In genomic region chr6:6880745-6881437, GRCh38 we compare ENCODE assay signal across 1 cellular context.
TF ChIP-seq lines count a peak whose summit lies in the region.

No MANE protein-coding gene starts in this region.

TF ChIP-seq in K562, 482 proteins besides CTCF, POLR2A, EP300 and RAD21 (continued from another document and continues in another):
- TF ChIP-seq BRF2 (IDR thresholded peaks at IDR 0.05; ENCODE audit: borderline replicate concordance, insufficient read depth, insufficient read length): no peak
- TF ChIP-seq ZNF766 (CRISPR knock-in tag; conservative IDR thresholded peaks at IDR 0.05): peak; percentile 66; the same call in 1 of the 2 replicates
- TF ChIP-seq ZBTB11 (CRISPR knock-in tag; IDR thresholded peaks at IDR 0.05): 0 out of 6 replicates have a peak, but pooled peaks of 1 of the 3 experiments have one; percentile 31
- TF ChIP-seq SNIP1 (IDR thresholded peaks at IDR 0.05; ENCODE audit: low read depth): no peak
- peak; percentile 97 for TF ChIP-seq BCOR (IDR thresholded peaks at IDR 0.05)
- TF ChIP-seq, protein P1, sequence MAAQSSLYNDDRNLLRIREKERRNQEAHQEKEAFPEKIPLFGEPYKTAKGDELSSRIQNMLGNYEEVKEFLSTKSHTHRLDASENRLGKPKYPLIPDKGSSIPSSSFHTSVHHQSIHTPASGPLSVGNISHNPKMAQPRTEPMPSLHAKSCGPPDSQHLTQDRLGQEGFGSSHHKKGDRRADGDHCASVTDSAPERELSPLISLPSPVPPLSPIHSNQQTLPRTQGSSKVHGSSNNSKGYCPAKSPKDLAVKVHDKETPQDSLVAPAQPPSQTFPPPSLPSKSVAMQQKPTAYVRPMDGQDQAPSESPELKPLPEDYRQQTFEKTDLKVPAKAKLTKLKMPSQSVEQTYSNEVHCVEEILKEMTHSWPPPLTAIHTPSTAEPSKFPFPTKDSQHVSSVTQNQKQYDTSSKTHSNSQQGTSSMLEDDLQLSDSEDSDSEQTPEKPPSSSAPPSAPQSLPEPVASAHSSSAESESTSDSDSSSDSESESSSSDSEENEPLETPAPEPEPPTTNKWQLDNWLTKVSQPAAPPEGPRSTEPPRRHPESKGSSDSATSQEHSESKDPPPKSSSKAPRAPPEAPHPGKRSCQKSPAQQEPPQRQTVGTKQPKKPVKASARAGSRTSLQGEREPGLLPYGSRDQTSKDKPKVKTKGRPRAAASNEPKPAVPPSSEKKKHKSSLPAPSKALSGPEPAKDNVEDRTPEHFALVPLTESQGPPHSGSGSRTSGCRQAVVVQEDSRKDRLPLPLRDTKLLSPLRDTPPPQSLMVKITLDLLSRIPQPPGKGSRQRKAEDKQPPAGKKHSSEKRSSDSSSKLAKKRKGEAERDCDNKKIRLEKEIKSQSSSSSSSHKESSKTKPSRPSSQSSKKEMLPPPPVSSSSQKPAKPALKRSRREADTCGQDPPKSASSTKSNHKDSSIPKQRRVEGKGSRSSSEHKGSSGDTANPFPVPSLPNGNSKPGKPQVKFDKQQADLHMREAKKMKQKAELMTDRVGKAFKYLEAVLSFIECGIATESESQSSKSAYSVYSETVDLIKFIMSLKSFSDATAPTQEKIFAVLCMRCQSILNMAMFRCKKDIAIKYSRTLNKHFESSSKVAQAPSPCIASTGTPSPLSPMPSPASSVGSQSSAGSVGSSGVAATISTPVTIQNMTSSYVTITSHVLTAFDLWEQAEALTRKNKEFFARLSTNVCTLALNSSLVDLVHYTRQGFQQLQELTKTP (IDR thresholded peaks at IDR 0.05; ENCODE audit: low read depth in 1 of 2, partially characterized antibody in 2 of 2): peak in 1 of 2 experiments; percentile 54
- peak; percentile 28; the same call in 1 of the 2 replicates for TF ChIP-seq CXXC5 (CRISPR knock-in tag; IDR thresholded peaks at IDR 0.05)
- TF ChIP-seq L3MBTL2 (IDR thresholded peaks at IDR 0.05): peak; percentile 36; the same call in 1 of the 2 replicates
- TF ChIP-seq HDAC1 (IDR thresholded peaks at IDR 0.05): peak; percentile 37 to 54; a peak in 2 of 4 replicates
- TF ChIP-seq ZNF263 (CRISPR knock-in tag; IDR thresholded peaks at IDR 0.05; ENCODE audit: borderline replicate concordance): peak; percentile 65; the same call in 1 of the 2 replicates
- TF ChIP-seq, protein P2, sequence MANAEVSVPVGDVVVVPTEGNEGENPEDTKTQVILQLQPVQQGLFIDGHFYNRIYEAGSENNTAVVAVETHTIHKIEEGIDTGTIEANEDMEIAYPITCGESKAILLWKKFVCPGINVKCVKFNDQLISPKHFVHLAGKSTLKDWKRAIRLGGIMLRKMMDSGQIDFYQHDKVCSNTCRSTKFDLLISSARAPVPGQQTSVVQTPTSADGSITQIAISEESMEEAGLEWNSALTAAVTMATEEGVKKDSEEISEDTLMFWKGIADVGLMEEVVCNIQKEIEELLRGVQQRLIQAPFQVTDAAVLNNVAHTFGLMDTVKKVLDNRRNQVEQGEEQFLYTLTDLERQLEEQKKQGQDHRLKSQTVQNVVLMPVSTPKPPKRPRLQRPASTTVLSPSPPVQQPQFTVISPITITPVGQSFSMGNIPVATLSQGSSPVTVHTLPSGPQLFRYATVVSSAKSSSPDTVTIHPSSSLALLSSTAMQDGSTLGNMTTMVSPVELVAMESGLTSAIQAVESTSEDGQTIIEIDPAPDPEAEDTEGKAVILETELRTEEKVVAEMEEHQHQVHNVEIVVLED (CRISPR knock-in tag; IDR thresholded peaks at IDR 0.05): no peak
- TF ChIP-seq SP1 (CRISPR knock-in tag; IDR thresholded peaks at IDR 0.05): peak; percentile 41; the same call in 1 of the 2 replicates
- no peak for TF ChIP-seq MEF2D (tag; conservative IDR thresholded peaks at IDR 0.05; ENCODE audit: low read depth)
- TF ChIP-seq ZNF146 (CRISPR knock-in tag; IDR thresholded peaks at IDR 0.05; ENCODE audit: unreplicated experiment): no peak
- TF ChIP-seq, protein P3, sequence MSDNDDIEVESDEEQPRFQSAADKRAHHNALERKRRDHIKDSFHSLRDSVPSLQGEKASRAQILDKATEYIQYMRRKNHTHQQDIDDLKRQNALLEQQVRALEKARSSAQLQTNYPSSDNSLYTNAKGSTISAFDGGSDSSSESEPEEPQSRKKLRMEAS (CRISPR knock-in tag; IDR thresholded peaks at IDR 0.05): peak; percentile 61; the same call in 1 of the 2 replicates
- TF ChIP-seq MYC (IDR thresholded peaks at IDR 0.05; ENCODE audit: low read depth, low read length): peak; percentile 41; the same call in 1 of the 2 replicates
- no peak for TF ChIP-seq MYC (CRISPR knock-in tag; IDR thresholded peaks at IDR 0.05; ENCODE audit: borderline replicate concordance, low read depth)
- TF ChIP-seq STAT5A (IDR thresholded peaks at IDR 0.05; ENCODE audit: borderline replicate concordance, low read length): no peak; the same call in 1 of the 2 replicates
- no peak for TF ChIP-seq ARID3A (IDR thresholded peaks at IDR 0.05; ENCODE audit: borderline replicate concordance, low read depth, low read length)
- peak; percentile 98 for TF ChIP-seq SMARCA5 (IDR thresholded peaks at IDR 0.05)
- TF ChIP-seq, protein P4, sequence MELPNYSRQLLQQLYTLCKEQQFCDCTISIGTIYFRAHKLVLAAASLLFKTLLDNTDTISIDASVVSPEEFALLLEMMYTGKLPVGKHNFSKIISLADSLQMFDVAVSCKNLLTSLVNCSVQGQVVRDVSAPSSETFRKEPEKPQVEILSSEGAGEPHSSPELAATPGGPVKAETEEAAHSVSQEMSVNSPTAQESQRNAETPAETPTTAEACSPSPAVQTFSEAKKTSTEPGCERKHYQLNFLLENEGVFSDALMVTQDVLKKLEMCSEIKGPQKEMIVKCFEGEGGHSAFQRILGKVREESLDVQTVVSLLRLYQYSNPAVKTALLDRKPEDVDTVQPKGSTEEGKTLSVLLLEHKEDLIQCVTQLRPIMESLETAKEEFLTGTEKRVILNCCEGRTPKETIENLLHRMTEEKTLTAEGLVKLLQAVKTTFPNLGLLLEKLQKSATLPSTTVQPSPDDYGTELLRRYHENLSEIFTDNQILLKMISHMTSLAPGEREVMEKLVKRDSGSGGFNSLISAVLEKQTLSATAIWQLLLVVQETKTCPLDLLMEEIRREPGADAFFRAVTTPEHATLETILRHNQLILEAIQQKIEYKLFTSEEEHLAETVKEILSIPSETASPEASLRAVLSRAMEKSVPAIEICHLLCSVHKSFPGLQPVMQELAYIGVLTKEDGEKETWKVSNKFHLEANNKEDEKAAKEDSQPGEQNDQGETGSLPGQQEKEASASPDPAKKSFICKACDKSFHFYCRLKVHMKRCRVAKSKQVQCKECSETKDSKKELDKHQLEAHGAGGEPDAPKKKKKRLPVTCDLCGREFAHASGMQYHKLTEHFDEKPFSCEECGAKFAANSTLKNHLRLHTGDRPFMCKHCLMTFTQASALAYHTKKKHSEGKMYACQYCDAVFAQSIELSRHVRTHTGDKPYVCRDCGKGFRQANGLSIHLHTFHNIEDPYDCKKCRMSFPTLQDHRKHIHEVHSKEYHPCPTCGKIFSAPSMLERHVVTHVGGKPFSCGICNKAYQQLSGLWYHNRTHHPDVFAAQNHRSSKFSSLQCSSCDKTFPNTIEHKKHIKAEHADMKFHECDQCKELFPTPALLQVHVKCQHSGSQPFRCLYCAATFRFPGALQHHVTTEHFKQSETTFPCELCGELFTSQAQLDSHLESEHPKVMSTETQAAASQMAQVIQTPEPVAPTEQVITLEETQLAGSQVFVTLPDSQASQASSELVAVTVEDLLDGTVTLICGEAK (IDR thresholded peaks at IDR 0.05): peak; percentile 22; the same call in 1 of the 2 replicates
- TF ChIP-seq, protein P4 (CRISPR knock-in tag; IDR thresholded peaks at IDR 0.05): no peak
- peak; percentile 64 to 76 for TF ChIP-seq KDM1A (IDR thresholded peaks at IDR 0.05)
- no peak for TF ChIP-seq RB1 (IDR thresholded peaks at IDR 0.05; ENCODE audit: low read depth)
- TF ChIP-seq NR3C1 (CRISPR knock-in tag; IDR thresholded peaks at IDR 0.05): no peak
- TF ChIP-seq, protein P5, sequence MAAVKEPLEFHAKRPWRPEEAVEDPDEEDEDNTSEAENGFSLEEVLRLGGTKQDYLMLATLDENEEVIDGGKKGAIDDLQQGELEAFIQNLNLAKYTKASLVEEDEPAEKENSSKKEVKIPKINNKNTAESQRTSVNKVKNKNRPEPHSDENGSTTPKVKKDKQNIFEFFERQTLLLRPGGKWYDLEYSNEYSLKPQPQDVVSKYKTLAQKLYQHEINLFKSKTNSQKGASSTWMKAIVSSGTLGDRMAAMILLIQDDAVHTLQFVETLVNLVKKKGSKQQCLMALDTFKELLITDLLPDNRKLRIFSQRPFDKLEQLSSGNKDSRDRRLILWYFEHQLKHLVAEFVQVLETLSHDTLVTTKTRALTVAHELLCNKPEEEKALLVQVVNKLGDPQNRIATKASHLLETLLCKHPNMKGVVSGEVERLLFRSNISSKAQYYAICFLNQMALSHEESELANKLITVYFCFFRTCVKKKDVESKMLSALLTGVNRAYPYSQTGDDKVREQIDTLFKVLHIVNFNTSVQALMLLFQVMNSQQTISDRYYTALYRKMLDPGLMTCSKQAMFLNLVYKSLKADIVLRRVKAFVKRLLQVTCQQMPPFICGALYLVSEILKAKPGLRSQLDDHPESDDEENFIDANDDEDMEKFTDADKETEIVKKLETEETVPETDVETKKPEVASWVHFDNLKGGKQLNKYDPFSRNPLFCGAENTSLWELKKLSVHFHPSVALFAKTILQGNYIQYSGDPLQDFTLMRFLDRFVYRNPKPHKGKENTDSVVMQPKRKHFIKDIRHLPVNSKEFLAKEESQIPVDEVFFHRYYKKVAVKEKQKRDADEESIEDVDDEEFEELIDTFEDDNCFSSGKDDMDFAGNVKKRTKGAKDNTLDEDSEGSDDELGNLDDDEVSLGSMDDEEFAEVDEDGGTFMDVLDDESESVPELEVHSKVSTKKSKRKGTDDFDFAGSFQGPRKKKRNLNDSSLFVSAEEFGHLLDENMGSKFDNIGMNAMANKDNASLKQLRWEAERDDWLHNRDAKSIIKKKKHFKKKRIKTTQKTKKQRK (IDR thresholded peaks at IDR 0.05; ENCODE audit: borderline replicate concordance, low read depth, low read length): peak; percentile 41; the same call in 1 of the 2 replicates
- TF ChIP-seq CBX3 (IDR thresholded peaks at IDR 0.05; ENCODE audit: borderline replicate concordance in 1 of 2, low read length in 2 of 2): peak in 1 of 2 experiments; percentile 91; a peak in 1 of 3 replicates
